ENCODE assay signal across 9 cellular contexts in genomic region chr11:64489831-64490441, GRCh38.
DNase-seq lines count a peak whose midpoint lies in the region; ATAC-seq and TF ChIP-seq lines count a peak whose summit lies in the region.
"Had no signal": no experiment of that assay in that cellular context is flagged by ENCODE, and none has a peak within 500 bp of the region (broad histone marks: within the 10 kb centered on the region; RNA-seq: fewer than 3 reads in every experiment).

No MANE protein-coding gene starts in this region.

- intact Hi-C loops in CD4-positive, alpha-beta T cell (cut with DNase I, micrococcal nuclease): no loop called here
- intact Hi-C loops in right cardiac atrium (cut with DNase I): no loop called here

- no peak overlapping the region for H3K27ac Mint-ChIP-seq in CD4-positive, alpha-beta T cell

- H3K27me3 Mint-ChIP-seq in CD4-positive, alpha-beta T cell: peaks cover 56% of the 10 kb centered on the region

- H3K9me3 ChIP-seq in CD4-positive, alpha-beta T cell (ENCODE audit: control insufficient read depth, low read length): no peaks in the 10 kb centered on the region
- H3K9me3 ChIP-seq in right cardiac atrium (ENCODE audit: control insufficient read depth, low read length): no peaks in the 10 kb centered on the region

- TF ChIP-seq CTCF in CD4-positive, alpha-beta T cell (IDR thresholded peaks at IDR 0.05): peak; percentile 59
- TF ChIP-seq CTCF in retinal pigment epithelial cell (conservative IDR thresholded peaks at IDR 0.05; ENCODE audit: low read depth, low read length): peak; percentile 72

- peak in 8 of 10 experiments; percentile 4 to 43 (median 18) for DNase-seq in CD4-positive, alpha-beta T cell
- DNase-seq in HT-29 (ENCODE audit: low spot score) (peak; percentile 59), RPMI8226 (peak; percentile 61), right cardiac atrium (peak; percentile 27 to 79 (median 76)), retinal pigment epithelial cell (ENCODE audit: low read depth) (no peak)
- DNase-seq in activated naive CD4-positive, alpha-beta T cell treated with anti-CD3 and anti-CD28 coated beads, Interleukin-2, amount 50 U/mL, for 16 hours: peak; percentile 33

- CTCF ChIA-PET in CD4-positive, alpha-beta T cell (lab: Charles Lee): interaction anchor here (1.1 kb wide), 1 partner anchor 25 kb away, joined by 4 read pairs; no protein-coding TSS in a partner anchor

- no peaks in the 10 kb centered on the region for H3K4me1 ChIP-seq in right cardiac atrium (ENCODE audit: control insufficient read depth, insufficient read depth, low read length)

- H3K27ac ChIP-seq in CD4-positive, alpha-beta T cell (ENCODE audit: low read depth, low read length): no peak overlapping the region
- H3K27ac ChIP-seq in right cardiac atrium (ENCODE audit: low read length): no peak overlapping the region

- WGBS in right cardiac atrium: 21% methylated on average over 26 of the region's 26 CpGs

- H3K36me3 Mint-ChIP-seq in CD4-positive, alpha-beta T cell (ENCODE audit: low read depth): no peaks in the 10 kb centered on the region
- H3K36me3 Mint-ChIP-seq: IgD-negative memory B cell had no signal

- H3K4me3 ChIP-seq in right cardiac atrium (ENCODE audit: low read length): no peak overlapping the region
- no peak overlapping the region for H3K4me3 ChIP-seq in retinal pigment epithelial cell (ENCODE audit: low read length)

- no peak overlapping the region for H3K4me3 Mint-ChIP-seq in CD4-positive, alpha-beta T cell

- no peaks in the 10 kb centered on the region for H3K9me3 Mint-ChIP-seq in CD4-positive, alpha-beta T cell
- H3K9me3 Mint-ChIP-seq: IgD-negative memory B cell had no signal

- peak; percentile 44 for ATAC-seq in CD4-positive, alpha-beta T cell (ENCODE audit: poor library complexity)
- ATAC-seq in right cardiac atrium (peak; percentile 71 to 74), GM18520 (IDR thresholded peaks at IDR 0.05; ENCODE audit: unreplicated experiment) (no peak), HG02973 (IDR thresholded peaks at IDR 0.05; ENCODE audit: unreplicated experiment) (no peak)

- H3K27me3 ChIP-seq in CD4-positive, alpha-beta T cell (ENCODE audit: control insufficient read depth, insufficient read depth, low read length): peaks cover 26% of the 10 kb centered on the region
- no peaks in the 10 kb centered on the region for H3K27me3 ChIP-seq in right cardiac atrium (ENCODE audit: control insufficient read depth, insufficient read depth)

- peaks cover 15% of the 10 kb centered on the region for H3K4me1 Mint-ChIP-seq in CD4-positive, alpha-beta T cell (ENCODE audit: low read depth)

- POLR2A ChIA-PET in CD4-positive, alpha-beta T cell (lab: Charles Lee): no interaction called here

Comparison
In these comparisons a context has a peak if more than half of its experiments do, and no peak if none do; other contexts are left out.
1. ATAC-seq: peak in CD4-positive, alpha-beta T cell (single experiment) and right cardiac atrium (2 of 2); none in GM18520 (single experiment) and HG02973 (single experiment).